8 cellular contexts compared by ENCODE assay signal in the genomic region with DNA sequence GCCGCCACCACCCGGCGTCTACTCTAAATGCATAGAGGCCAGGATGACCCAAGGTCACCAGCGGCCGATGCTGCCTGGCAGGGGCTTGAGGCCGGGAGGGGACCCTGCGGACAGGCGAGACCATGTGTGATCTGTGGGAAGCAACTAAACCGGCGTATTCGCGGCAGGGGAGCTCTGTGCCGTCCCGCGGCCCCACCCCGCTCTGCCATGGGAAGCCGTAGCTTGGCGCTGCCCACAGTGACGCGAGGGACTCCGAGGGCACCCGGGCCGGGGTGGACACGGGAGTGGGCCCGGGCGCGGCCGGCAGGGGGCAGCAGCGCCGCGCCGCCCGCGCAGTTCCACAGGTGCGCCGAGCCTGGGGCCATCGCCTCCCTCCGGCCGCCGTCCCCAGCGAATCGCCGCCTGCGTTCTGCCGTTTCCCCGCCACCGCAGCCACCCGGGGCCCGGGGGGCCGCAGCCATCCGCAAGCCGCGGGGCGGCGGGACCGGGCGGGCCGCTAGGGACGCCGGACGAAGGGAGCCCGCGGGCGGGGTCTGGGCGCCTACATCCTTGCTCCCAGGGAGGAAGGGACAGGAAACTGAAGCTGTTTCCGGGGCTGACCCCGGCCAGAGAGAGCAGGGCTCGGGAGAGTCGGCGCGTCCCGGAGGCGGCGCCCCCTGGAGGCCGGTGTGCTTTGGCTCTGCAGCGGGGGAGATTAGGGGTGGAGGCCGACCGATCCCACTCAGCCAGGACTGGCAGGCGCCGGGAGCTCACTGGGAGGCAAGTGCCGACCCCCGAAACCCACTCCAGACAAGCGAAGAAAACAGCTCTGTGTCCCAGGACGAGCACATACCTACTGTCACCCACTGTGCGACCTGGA. TPM values are rescaled to one million over a fixed set of nuclear protein-coding genes. Genes with fewer than 3 reads are reported as not detected.
DNase-seq lines count a peak whose midpoint lies in the region; ATAC-seq and TF ChIP-seq lines count a peak whose summit lies in the region.

No MANE protein-coding gene starts in this region.

- no peaks in the 10 kb centered on the region for H3K9me2 ChIP-seq in hepatocyte (replicated peaks; ENCODE audit: insufficient read depth)

- WGBS in hepatocyte (ENCODE audit: low lambda C conversion rate, missing lambda C conversion rate): 1% methylated on average over 57 of the region's 85 CpGs

- H3K4me2 ChIP-seq in hepatocyte: peak overlapping the region; percentile 76

- peak overlapping the region; percentile 78 to 92 for H3K4me3 ChIP-seq in ascending aorta
- H3K4me3 ChIP-seq in hepatocyte: peak overlapping the region; percentile 86

- H3K79me2 ChIP-seq in hepatocyte: no peaks in the 10 kb centered on the region

- no peaks in the 10 kb centered on the region for H4K20me1 ChIP-seq in hepatocyte (ENCODE audit: insufficient read depth, poor library complexity, severe bottlenecking)

- H3K27ac ChIP-seq in ascending aorta (peak overlapping the region; percentile 93 to 98), hepatocyte (peak overlapping the region; percentile 93)

- H3K36me3 ChIP-seq in ascending aorta (no peaks in the 10 kb centered on the region), hepatocyte (replicated peaks; ENCODE audit: insufficient read depth, low read depth) (no peaks in the 10 kb centered on the region)

- peak; percentile 90 for ATAC-seq in HG02763 (IDR thresholded peaks at IDR 0.05; ENCODE audit: unreplicated experiment)

- H3K9me3 ChIP-seq in ascending aorta: no peaks in the 10 kb centered on the region
- no peaks in the 10 kb centered on the region for H3K9me3 ChIP-seq in hepatocyte (ENCODE audit: low read depth)

- H3K27me3 ChIP-seq in ascending aorta: no peaks in the 10 kb centered on the region
- no peaks in the 10 kb centered on the region for H3K27me3 ChIP-seq in hepatocyte

- H2AFZ ChIP-seq in hepatocyte: peak overlapping the region; percentile 98

- TF ChIP-seq CTCF in GM13977 (IDR thresholded peaks at IDR 0.05; ENCODE audit: extremely low read depth, insufficient read depth, missing control alignments) (peak; percentile 97), ascending aorta (IDR thresholded peaks at IDR 0.05) (peak; percentile 78 to 89 (median 83)), hepatocyte (IDR thresholded peaks at IDR 0.05; ENCODE audit: poor library complexity) (peak; percentile 88)

- DNase-seq in GM13977 (ENCODE audit: low spot score) (peak; percentile 93), NCI-H1105 treated with DMSO at 0.1 percent for 48 hours (lab: John Stamatoyannopoulos, UW) (peak; percentile 80), T follicular helper cell (ENCODE audit: low read depth) (peak; percentile 54), ascending aorta (ENCODE audit: low spot score in 2 of 2) (peak; percentile 42 to 94), hepatocyte (ENCODE audit: low spot score) (peak; percentile 92), retina (peak; percentile 95), cortex of kidney (lab: John Stamatoyannopoulos, UW) (no peak)

- intact Hi-C loops in ascending aorta (cut with DNase I): loop anchor here (1.0 to 5.0 kb wide), 5 partner anchors 12 to 466 kb away; a partner anchor contains a TSS

- H3K4me1 ChIP-seq in ascending aorta: peaks cover 0 to 10% of the 10 kb centered on the region in 2 donors
- peaks cover 4% of the 10 kb centered on the region for H3K4me1 ChIP-seq in hepatocyte (ENCODE audit: insufficient read depth)

- in situ Hi-C loops in GM13977 (cut with MboI; ENCODE audit: low pct_unique_long_range_greater_than_20kb, low sequenced_read_pairs, unreplicated experiment): no loop called here

RNA-seq across cellular contexts. Expression of a gene that starts 12.5 kb away (rescaled TPM):
- total RNA-seq in ascending aorta (55.8 TPM), hepatocyte (25.9 and 32.9 TPM in 2 replicates)
- polyA plus RNA-seq in hepatocyte: 46.4 and 53.2 TPM in 2 replicates

RNA-seq across cellular contexts. Expression of a gene that starts 47.7 kb away (rescaled TPM):
- total RNA-seq in ascending aorta (not detected), hepatocyte (12.1 and 17.5 TPM in 2 replicates)
- 13.8 and 14.1 TPM in 2 replicates for polyA plus RNA-seq in hepatocyte

RNA-seq across cellular contexts. Expression of a gene that starts 50.4 kb away (rescaled TPM):
- 0.11 TPM for total RNA-seq in ascending aorta
- total RNA-seq in hepatocyte: 0.50 and 0.76 TPM in 2 replicates
- polyA plus RNA-seq in hepatocyte: 0.30 TPM in 1 of 2 replicates, not detected in the other

Comparison
In these comparisons a context has a peak if more than half of its experiments do, and no peak if none do; other contexts are left out.
1. RNA of a gene that starts 47.7 kb away (total RNA-seq): 12.1 to 17.5 TPM in hepatocyte; not detected in ascending aorta (single experiment); every median in the first group is over 10 times any median in the second.
2. Peak in every context shown above with its lines, with median percentiles within 50 percentile points of each other: CTCF ChIP-seq.